Comparison of ENCODE assay signal across 8 cellular contexts in genomic region chr3:63960048-63960711, GRCh38. TPM values are rescaled to one million over a fixed set of nuclear protein-coding genes. Genes with fewer than 3 reads are reported as not detected.
DNase-seq lines count a peak whose midpoint lies in the region; ATAC-seq and TF ChIP-seq lines count a peak whose summit lies in the region.

No MANE protein-coding gene starts in this region.

- H3K4me2 ChIP-seq in SK-N-SH = peak overlapping the region; percentile 39

- 58% methylated on average over 6 of the region's 6 CpGs for WGBS in SK-N-SH (ENCODE audit: low lambda C conversion rate)

- POLR2A ChIA-PET in SK-N-SH (lab: Yijun Ruan, JAX) = no interaction called here

- ATAC-seq in GM21423 (IDR thresholded peaks at IDR 0.05; ENCODE audit: unreplicated experiment) (peak; percentile 33), omental fat pad (ENCODE audit: low FRiP score) (peak; percentile 52), GM19452 (IDR thresholded peaks at IDR 0.05; ENCODE audit: unreplicated experiment) (no peak)

- no peak for TF ChIP-seq RAD21 in SK-N-SH (IDR thresholded peaks at IDR 0.05; ENCODE audit: low read length)

- H3K27me3 ChIP-seq in SK-N-SH (ENCODE audit: insufficient read depth) = no peaks in the 10 kb centered on the region

- DNase-seq in AG08396 (ENCODE audit: low spot score) (peak; percentile 37), SK-N-SH (no peak), epithelial cell of proximal tubule (ENCODE audit: low read depth) (no peak), omental fat pad (ENCODE audit: low spot score) (no peak), NCI-H345 treated with DMSO at 0.1 percent for 48 hours (lab: John Stamatoyannopoulos, UW; ENCODE audit: unreplicated experiment) (no peak)
- DNase-seq in activated CD4-positive, CD25-positive, alpha-beta regulatory T cell treated with anti-CD3 and anti-CD28 coated beads, Interleukin-2, amount 50 U/mL, for 72 hours = no peak

- no peak overlapping the region; the same call in 1 of the 2 replicates for H2AFZ ChIP-seq in SK-N-SH (ENCODE audit: low read depth)

- TF ChIP-seq EP300 in SK-N-SH (IDR thresholded peaks at IDR 0.05; ENCODE audit: borderline replicate concordance in 1 of 2, low read depth in 1 of 2, low read length in 1 of 2) = no peak

- peaks cover 17 to 21% of the 10 kb centered on the region in 2 experiments; a peak in 3 of 4 replicates for H3K4me1 ChIP-seq in SK-N-SH (ENCODE audit: control insufficient read depth in 1 of 2, insufficient read depth in 2 of 2, low read depth in 1 of 2, low read length in 1 of 2)

- H3K9ac ChIP-seq in SK-N-SH = no peak overlapping the region

- H3K79me2 ChIP-seq in SK-N-SH (ENCODE audit: insufficient read depth) = peaks cover 56% of the 10 kb centered on the region

- TF ChIP-seq CTCF in SK-N-SH (IDR thresholded peaks at IDR 0.05) (0 out of 2 replicates have a peak, but pooled peaks have one; percentile 12), epithelial cell of proximal tubule (conservative IDR thresholded peaks at IDR 0.05; ENCODE audit: low read depth, low read length) (peak; percentile 2), omental fat pad (IDR thresholded peaks at IDR 0.05) (no peak)

- H3K9me2 ChIP-seq in SK-N-SH = no peaks in the 10 kb centered on the region

- peak overlapping the region; percentile 8 to 64; a peak in 2 of 4 replicates for H3K27ac ChIP-seq in SK-N-SH (ENCODE audit: low read depth in 2 of 2, low read length in 1 of 2)

- H3K4me3 ChIP-seq in SK-N-SH (ENCODE audit: low read depth in 2 of 2, low read length in 1 of 2) = peak overlapping the region in 1 of 2 experiments; percentile 20; a peak in 1 of 4 replicates
- H3K4me3 ChIP-seq in epithelial cell of proximal tubule (ENCODE audit: low read depth, low read length) = peak overlapping the region; percentile 56

- peaks cover 0 to 14% of the 10 kb centered on the region in 2 experiments for H3K36me3 ChIP-seq in SK-N-SH (replicated peaks in 1 of 2; ENCODE audit: control insufficient read depth in 1 of 2, insufficient read depth in 2 of 2, low read length in 1 of 2)

- CTCF ChIA-PET in SK-N-SH (lab: Yijun Ruan, JAX) = interaction anchor here (1.2 to 8.7 kb wide), 6 partner anchors 12 to 34 kb away, joined by 4 to 118 read pairs (median 12); no protein-coding TSS in a partner anchor

- peaks cover 12% of the 10 kb centered on the region for H3F3A ChIP-seq in SK-N-SH (replicated peaks; ENCODE audit: insufficient read depth)

- peaks cover 17% of the 10 kb centered on the region for H4K20me1 ChIP-seq in SK-N-SH (ENCODE audit: insufficient read depth)

- no peaks in the 10 kb centered on the region for H3K9me3 ChIP-seq in SK-N-SH

TF ChIP-seq in SK-N-SH, 30 proteins besides CTCF, POLR2A, EP300 and RAD21:
- TF ChIP-seq FOSL2 (IDR thresholded peaks at IDR 0.05; ENCODE audit: borderline replicate concordance, low read depth) (peak; percentile 73), JUND (IDR thresholded peaks at IDR 0.05) (peak; percentile 50), ZBTB33 (IDR thresholded peaks at IDR 0.05; ENCODE audit: borderline replicate concordance, low read depth) (no peak), TEAD4 (IDR thresholded peaks at IDR 0.05; ENCODE audit: borderline replicate concordance, insufficient read depth) (no peak), CHD2 (IDR thresholded peaks at IDR 0.05; ENCODE audit: low read length, partially characterized antibody) (no peak), POLR2AphosphoS5 (IDR thresholded peaks at IDR 0.05; ENCODE audit: low read depth, low read length) (no peak), PBX3 (IDR thresholded peaks at IDR 0.05) (no peak), NFIC (IDR thresholded peaks at IDR 0.05; ENCODE audit: borderline replicate concordance) (peak; percentile 49), TCF12 (IDR thresholded peaks at IDR 0.05) (no peak; the same call in 1 of the 2 replicates), USF2 (IDR thresholded peaks at IDR 0.05; ENCODE audit: borderline replicate concordance, low read depth, low read length) (no peak), FOXJ3 (CRISPR knock-in tag; IDR thresholded peaks at IDR 0.05) (no peak), RFX5 (IDR thresholded peaks at IDR 0.05; ENCODE audit: low read length) (no peak), USF1 (IDR thresholded peaks at IDR 0.05; ENCODE audit: borderline replicate concordance, low read depth) (peak; percentile 56; the same call in 1 of the 2 replicates), EZH2phosphoT487 (IDR thresholded peaks at IDR 0.05; ENCODE audit: borderline replicate concordance, low read depth) (no peak)

RNA-seq across cellular contexts. Expression of gene SCAANT1, which starts 48.0 kb away (rescaled TPM):
- polyA plus RNA-seq in SK-N-SH (2012; rRNA removed) = not detected in 2 replicates
- polyA plus RNA-seq in SK-N-SH (2012; cell fraction: cytosol; rRNA removed) = not detected in 2 replicates
- not detected in 2 replicates for polyA plus RNA-seq in SK-N-SH (2012; cell fraction: nucleus; rRNA removed)
- total RNA-seq in epithelial cell of proximal tubule (not detected in 2 replicates), omental fat pad (not detected)

Comparison
In these comparisons a context has a peak if more than half of its experiments do, and no peak if none do; other contexts are left out.
1. CTCF ChIP-seq: peak in SK-N-SH (single experiment) and epithelial cell of proximal tubule (single experiment); none in omental fat pad (0 of 3).